ENCODE assay signal across 9 cellular contexts in genomic region chr2:131369954-131370353, GRCh38. TPM values are rescaled to one million over a fixed set of nuclear protein-coding genes. Genes with fewer than 3 reads are reported as not detected.
"Had no signal": no experiment of that assay in that cellular context is flagged by ENCODE, and none has a peak within 500 bp of the region (broad histone marks: within the 10 kb centered on the region; RNA-seq: fewer than 3 reads in every experiment).

No MANE protein-coding gene starts in this region.

- ATAC-seq: GM12878 had no signal

- H3K4me3 ChIP-seq: GM12878 had no signal

- FAIRE-seq: G401.6, GM12878, GM12891, GM12892, GM18507, GM19239 had no signal

- DNase-seq: GDM1, GF-D8 had no signal

RNA-seq across cellular contexts. Expression of gene RAB6D, which starts 6.0 kb away (rescaled TPM):
- total RNA-seq: G401, GM12878 had no signal
